26 cellular contexts compared by ENCODE assay signal in the genomic region with DNA sequence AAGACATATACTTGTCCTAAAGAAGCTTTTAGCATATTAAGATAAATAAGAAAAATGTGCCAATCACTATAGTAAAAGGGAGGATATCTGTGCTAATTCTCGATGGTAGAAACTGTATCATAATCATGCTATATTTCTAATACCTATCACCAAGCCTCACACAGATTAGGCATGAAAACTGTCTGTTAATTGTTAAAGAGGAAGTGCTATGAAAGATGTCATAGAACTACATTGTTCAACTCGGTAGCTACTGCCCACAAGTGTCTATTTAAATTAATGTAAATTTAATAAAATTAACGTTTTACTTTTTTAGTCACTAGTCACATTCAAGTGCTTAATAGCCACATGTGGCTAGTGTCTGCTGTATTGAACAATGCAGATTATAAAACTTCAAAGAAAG.
"Had no signal": no experiment of that assay in that cellular context is flagged by ENCODE, and none has a peak within 500 bp of the region (broad histone marks: within the 10 kb centered on the region; RNA-seq: fewer than 3 reads in every experiment).

No MANE protein-coding gene starts in this region.

- H3K27me3 ChIP-seq: dorsolateral prefrontal cortex, gastrocnemius medialis, right atrium auricular region, suprapubic skin, transverse colon, upper lobe of right lung, uterus had no signal

- H3K27ac ChIP-seq: dorsolateral prefrontal cortex, gastrocnemius medialis, lower lobe of right lung, prostate gland, right atrium auricular region, suprapubic skin, transverse colon, upper lobe of right lung, uterus had no signal

- H3K4me1 ChIP-seq: gastrocnemius medialis, lower lobe of right lung, prostate gland, right atrium auricular region, suprapubic skin, transverse colon, upper lobe of right lung, uterus had no signal

- DNase-seq: dorsolateral prefrontal cortex; effector CD4-positive, alpha-beta T cell; foreskin fibroblast; gastrocnemius medialis; head of caudate nucleus; left ventricle myocardium superior; lower lobe of right lung; naive thymus-derived CD8-positive, alpha-beta T cell; nephron progenitor cell; nucleus accumbens; stimulated activated CD4-positive, alpha-beta T cell treated with anti-CD3 and anti-CD28 coated beads, Interleukin-12 subunit alpha, Interleukin-12 subunit beta, amount 100 ng/mL, for 4 hours; stimulated activated CD4-positive, alpha-beta T cell treated with anti-CD3 and anti-CD28 coated beads, Interleukin-1b, Interleukin-23, amount 100 ng/mL, for 48 hours; stimulated activated CD4-positive, alpha-beta T cell treated with anti-CD3 and anti-CD28 coated beads, Interleukin-4, amount 100 ng/mL, for 1 hour; stimulated activated CD8-positive, alpha-beta memory T cell treated with anti-CD3 and anti-CD28 coated beads, Interleukin-4, amount 100 ng/mL, for 48 hours; stimulated activated naive CD4-positive, alpha-beta T cell; stimulated activated naive CD8-positive, alpha-beta T cell treated with anti-CD3 and anti-CD28 coated beads, Interleukin-15, amount 100 ng/mL, for 72 hours; transverse colon; upper lobe of right lung; uterus had no signal

- H3K9me3 ChIP-seq: gastrocnemius medialis, lower lobe of right lung, prostate gland, right atrium auricular region, suprapubic skin, transverse colon, upper lobe of right lung, uterus had no signal

- FAIRE-seq: keratinocyte had no signal

- H3K4me3 ChIP-seq: dorsolateral prefrontal cortex, gastrocnemius medialis, lower lobe of right lung, prostate gland, right atrium auricular region, smooth muscle cell, suprapubic skin, transverse colon, upper lobe of right lung, uterus had no signal

- ATAC-seq: esophagus mucosa; gastrocnemius medialis; left ventricle myocardium superior; lower lobe of right lung; naive thymus-derived CD8-positive, alpha-beta T cell; sciatic nerve; stimulated activated naive CD8-positive, alpha-beta T cell treated with anti-CD3 and anti-CD28 coated beads, Interleukin-15, amount 100 ng/mL, for 72 hours; upper lobe of right lung had no signal

- H3K36me3 ChIP-seq: gastrocnemius medialis, lower lobe of right lung, prostate gland, right atrium auricular region, suprapubic skin, transverse colon, upper lobe of right lung, uterus had no signal

- H3K4me2 ChIP-seq: smooth muscle cell had no signal
